Comparison of ENCODE assay signal across 35 cellular contexts in genomic region chr1:75655931-75656330, GRCh38.
"Had no signal": no experiment of that assay in that cellular context is flagged by ENCODE, and none has a peak within 500 bp of the region (broad histone marks: within the 10 kb centered on the region; RNA-seq: fewer than 3 reads in every experiment).

No MANE protein-coding gene starts in this region.

- H3K36me3 ChIP-seq: MG63 had no signal

- H3K4me3 ChIP-seq: MG63 had no signal

- H3K27me3 ChIP-seq: MG63 had no signal

- H3K9me3 ChIP-seq: MG63 had no signal

- DNase-seq: Karpas-422, Kasumi-1, MG63, MM.1S, MV-4-11, NCI-H1048, NCI-H1092, NCI-H1092 treated with DMSO at 0.1 percent for 48 hours, NCI-H1105, NCI-H1105 treated with DMSO at 0.1 percent for 48 hours, NCI-H1417, NCI-H1417 treated with DMSO at 0.1 percent for 48 hours, NCI-H1436, NCI-H1436 treated with DMSO at 0.1 percent for 48 hours, NCI-H146, NCI-H1694, NCI-H1694 treated with DMSO at 0.1 percent for 48 hours, NCI-H187, NCI-H187 treated with DMSO at 0.1 percent for 48 hours, NCI-H1930, NCI-H2029, NCI-H2029 treated with DMSO at 0.1 percent for 48 hours, NCI-H2081, NCI-H2081 treated with DMSO at 0.1 percent for 48 hours, NCI-H2107, NCI-H2171, NCI-H2171 treated with DMSO at 0.1 percent for 48 hours, NCI-H2227 treated with DMSO at 0.1 percent for 48 hours, NCI-H226, NCI-H345, NCI-H446, NCI-H446 treated with DMSO at 0.1 percent for 48 hours, NCI-H510A, NCI-H510A treated with DMSO at 0.1 percent for 48 hours, NCI-H524 had no signal
